12 cellular contexts compared by ENCODE assay signal in genomic region chr4:143372093-143372915, GRCh38. TPM values are rescaled to one million over a fixed set of nuclear protein-coding genes. Genes with fewer than 3 reads are reported as not detected.
DNase-seq lines count a peak whose midpoint lies in the region; ATAC-seq, FAIRE-seq and TF ChIP-seq lines count a peak whose summit lies in the region.
"Had no signal": no experiment of that assay in that cellular context is flagged by ENCODE, and none has a peak within 500 bp of the region (broad histone marks: within the 10 kb centered on the region; RNA-seq: fewer than 3 reads in every experiment).

No MANE protein-coding gene starts in this region.

- H3K27ac ChIP-seq in substantia nigra (ENCODE audit: low read depth, low read length, poor library complexity, severe bottlenecking) = peak overlapping the region; percentile 42
- H3K27ac ChIP-seq: body of pancreas, parathyroid adenoma, SK-N-MC had no signal

- no peak for TF ChIP-seq CTCF in omental fat pad (IDR thresholded peaks at IDR 0.05)

- DNase-seq in GM19239 (ENCODE audit: insufficient read length, low spot score) = no peak
- no peak for DNase-seq in substantia nigra (lab: John Stamatoyannopoulos, UW)
- DNase-seq in NCI-H2171 (lab: John Stamatoyannopoulos, UW) = no peak
- no peak for DNase-seq in omental fat pad (ENCODE audit: low spot score)
- no peak for DNase-seq in NCI-H1048 (lab: John Stamatoyannopoulos, UW)
- DNase-seq: activated CD8-positive, alpha-beta T cell treated with anti-CD3 and anti-CD28 coated beads for 36 hours; body of pancreas; NCI-H1436 treated with DMSO at 0.1 percent for 48 hours had no signal

- peak; percentile 90 for FAIRE-seq in GM19239 (lab: Jason Lieb, UNC)

- ATAC-seq in HG02623 (IDR thresholded peaks at IDR 0.05; ENCODE audit: unreplicated experiment) (peak; percentile 75), HG03457 (IDR thresholded peaks at IDR 0.05; ENCODE audit: unreplicated experiment) (peak; percentile 57), omental fat pad (ENCODE audit: low FRiP score) (no peak)
- ATAC-seq: activated CD8-positive, alpha-beta T cell treated with anti-CD3 and anti-CD28 coated beads for 36 hours; body of pancreas had no signal

RNA-seq across cellular contexts. Expression of gene GAB1, which starts 35.6 kb away (rescaled TPM):
- total RNA-seq in omental fat pad = 10 to 100 TPM in 3 of 4 donors, 1 to 10 TPM in 1; 9.4 to 32.2 (median 29.4) TPM
